8 cellular contexts compared by ENCODE assay signal in genomic region chr3:13205567-13206143, GRCh38.
"Had no signal": no experiment of that assay in that cellular context is flagged by ENCODE, and none has a peak within 500 bp of the region (broad histone marks: within the 10 kb centered on the region; RNA-seq: fewer than 3 reads in every experiment).

No MANE protein-coding gene starts in this region.

- H3K4me2 ChIP-seq: KMS-11 had no signal

- H2AFZ ChIP-seq: GM23248 had no signal

- H3K4me3 ChIP-seq: GM23248, HAP-1 had no signal

- DNase-seq: GM23248, GOT3, IMR-90, KBM-7 had no signal

- H3K9ac ChIP-seq: GM23248, KMS-11 had no signal

- H3K36me3 ChIP-seq: HAP-1 had no signal

- H3K27ac ChIP-seq: GM23248, HL-60, KMS-11 had no signal

- H3K4me1 ChIP-seq: HAP-1 had no signal

- H3K9me3 ChIP-seq: HAP-1 had no signal

- ATAC-seq: HCT116 had no signal
